In genomic region chr1:201591348-201591747, GRCh38 we compare ENCODE assay signal across 13 cellular contexts.
"Had no signal": no experiment of that assay in that cellular context is flagged by ENCODE, and none has a peak within 500 bp of the region (broad histone marks: within the 10 kb centered on the region; RNA-seq: fewer than 3 reads in every experiment).

No MANE protein-coding gene starts in this region.

- H3K36me3 ChIP-seq: neutrophil, thyroid gland had no signal

- H3K9me3 ChIP-seq: left ventricle myocardium inferior, neutrophil, thyroid gland had no signal

- ATAC-seq: activated CD4-positive, CD25-positive, alpha-beta regulatory T cell treated with anti-CD3 and anti-CD28 coated beads, Interleukin-2, amount 50 U/mL, for 24 hours; esophagus mucosa; stimulated activated effector memory CD8-positive, alpha-beta T cell treated with anti-CD3 and anti-CD28 coated beads, Interleukin-12 subunit alpha, Interleukin-12 subunit beta, amount 100 ng/mL, for 72 hours had no signal

- H3K27ac ChIP-seq: left ventricle myocardium inferior, neutrophil, thyroid gland had no signal

- H3K27ac Mint-ChIP-seq: activated naive CD8-positive, alpha-beta T cell treated with anti-CD3 and anti-CD28 coated beads for 36 hours; stimulated activated effector memory CD8-positive, alpha-beta T cell treated with anti-CD3 and anti-CD28 coated beads, Interleukin-12 subunit alpha, Interleukin-12 subunit beta, amount 100 ng/mL, for 72 hours; T-helper 2 cell treated with Interferon-gamma antibody and Interleukin-4, amounts not matched to agents 5 μg/mL and 100 μg/mL, for 36 hours had no signal

- DNase-seq: activated gamma-delta T cell treated with Interleukin-2 at 50 U/mL for 16 hours; activated naive CD8-positive, alpha-beta T cell treated with anti-CD3 and anti-CD28 coated beads for 36 hours; activated T-cell treated with anti-CD3 and anti-CD28 coated beads, Interleukin-2, amount 50 U/mL, for 1 hour; dermis blood vessel endothelial cell; kidney; left ventricle myocardium inferior; small intestine; thyroid gland had no signal

- H3K36me3 Mint-ChIP-seq: activated naive CD8-positive, alpha-beta T cell treated with anti-CD3 and anti-CD28 coated beads for 36 hours; stimulated activated effector memory CD8-positive, alpha-beta T cell treated with anti-CD3 and anti-CD28 coated beads, Interleukin-12 subunit alpha, Interleukin-12 subunit beta, amount 100 ng/mL, for 72 hours had no signal

- H3K4me1 Mint-ChIP-seq: activated naive CD8-positive, alpha-beta T cell treated with anti-CD3 and anti-CD28 coated beads for 36 hours; stimulated activated effector memory CD8-positive, alpha-beta T cell treated with anti-CD3 and anti-CD28 coated beads, Interleukin-12 subunit alpha, Interleukin-12 subunit beta, amount 100 ng/mL, for 72 hours had no signal

- H3K9me3 Mint-ChIP-seq: activated naive CD8-positive, alpha-beta T cell treated with anti-CD3 and anti-CD28 coated beads for 36 hours; stimulated activated effector memory CD8-positive, alpha-beta T cell treated with anti-CD3 and anti-CD28 coated beads, Interleukin-12 subunit alpha, Interleukin-12 subunit beta, amount 100 ng/mL, for 72 hours; T-helper 2 cell treated with Interferon-gamma antibody and Interleukin-4, amounts not matched to agents 5 μg/mL and 100 μg/mL, for 36 hours had no signal

- H3K4me3 Mint-ChIP-seq: activated naive CD8-positive, alpha-beta T cell treated with anti-CD3 and anti-CD28 coated beads for 36 hours; stimulated activated effector memory CD8-positive, alpha-beta T cell treated with anti-CD3 and anti-CD28 coated beads, Interleukin-12 subunit alpha, Interleukin-12 subunit beta, amount 100 ng/mL, for 72 hours; T-helper 2 cell treated with Interferon-gamma antibody and Interleukin-4, amounts not matched to agents 5 μg/mL and 100 μg/mL, for 36 hours had no signal

- H3K4me3 ChIP-seq: left ventricle myocardium inferior, thyroid gland had no signal

- H3K27me3 Mint-ChIP-seq: activated naive CD8-positive, alpha-beta T cell treated with anti-CD3 and anti-CD28 coated beads for 36 hours had no signal

- H3K27me3 ChIP-seq: neutrophil, thyroid gland had no signal
